ENCODE assay signal across 1 cellular context in the genomic region with DNA sequence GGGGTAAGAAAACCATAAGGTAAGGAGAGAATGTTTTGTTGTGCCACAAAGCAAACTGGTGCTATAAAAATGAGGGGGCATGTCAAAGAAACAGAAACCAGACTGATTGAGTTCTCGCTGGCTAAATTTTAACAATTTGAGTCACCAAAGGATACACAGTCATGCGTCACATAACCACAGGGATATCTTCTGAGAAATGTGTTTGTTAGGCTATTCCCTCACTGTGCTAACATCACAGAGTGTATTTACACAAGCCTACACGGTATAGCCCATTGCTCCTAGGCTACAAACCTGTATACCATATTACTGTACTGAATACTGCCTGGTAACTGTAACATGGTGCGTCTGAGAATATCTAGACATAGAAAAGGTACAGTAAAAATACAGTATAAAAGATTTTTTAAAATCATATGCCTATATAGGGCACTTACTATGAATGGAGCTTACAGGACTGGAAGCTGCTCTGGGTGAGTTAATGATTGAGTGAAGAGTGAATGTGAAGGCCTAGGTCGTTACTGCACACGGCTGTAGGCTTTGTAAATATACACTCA.
TF ChIP-seq lines count a peak whose summit lies in the region.

No MANE protein-coding gene starts in this region.

TF ChIP-seq in K562, 482 proteins besides CTCF, POLR2A, EP300 and RAD21 (continues in another document):
- TF ChIP-seq, protein P1, sequence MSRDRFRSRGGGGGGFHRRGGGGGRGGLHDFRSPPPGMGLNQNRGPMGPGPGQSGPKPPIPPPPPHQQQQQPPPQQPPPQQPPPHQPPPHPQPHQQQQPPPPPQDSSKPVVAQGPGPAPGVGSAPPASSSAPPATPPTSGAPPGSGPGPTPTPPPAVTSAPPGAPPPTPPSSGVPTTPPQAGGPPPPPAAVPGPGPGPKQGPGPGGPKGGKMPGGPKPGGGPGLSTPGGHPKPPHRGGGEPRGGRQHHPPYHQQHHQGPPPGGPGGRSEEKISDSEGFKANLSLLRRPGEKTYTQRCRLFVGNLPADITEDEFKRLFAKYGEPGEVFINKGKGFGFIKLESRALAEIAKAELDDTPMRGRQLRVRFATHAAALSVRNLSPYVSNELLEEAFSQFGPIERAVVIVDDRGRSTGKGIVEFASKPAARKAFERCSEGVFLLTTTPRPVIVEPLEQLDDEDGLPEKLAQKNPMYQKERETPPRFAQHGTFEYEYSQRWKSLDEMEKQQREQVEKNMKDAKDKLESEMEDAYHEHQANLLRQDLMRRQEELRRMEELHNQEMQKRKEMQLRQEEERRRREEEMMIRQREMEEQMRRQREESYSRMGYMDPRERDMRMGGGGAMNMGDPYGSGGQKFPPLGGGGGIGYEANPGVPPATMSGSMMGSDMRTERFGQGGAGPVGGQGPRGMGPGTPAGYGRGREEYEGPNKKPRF (IDR thresholded peaks at IDR 0.05; ENCODE audit: low read depth, low read length): no peak
- TF ChIP-seq, protein P2, sequence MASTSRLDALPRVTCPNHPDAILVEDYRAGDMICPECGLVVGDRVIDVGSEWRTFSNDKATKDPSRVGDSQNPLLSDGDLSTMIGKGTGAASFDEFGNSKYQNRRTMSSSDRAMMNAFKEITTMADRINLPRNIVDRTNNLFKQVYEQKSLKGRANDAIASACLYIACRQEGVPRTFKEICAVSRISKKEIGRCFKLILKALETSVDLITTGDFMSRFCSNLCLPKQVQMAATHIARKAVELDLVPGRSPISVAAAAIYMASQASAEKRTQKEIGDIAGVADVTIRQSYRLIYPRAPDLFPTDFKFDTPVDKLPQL (IDR thresholded peaks at IDR 0.05; ENCODE audit: extremely low read depth, insufficient read length): no peak
- TF ChIP-seq, protein P3, sequence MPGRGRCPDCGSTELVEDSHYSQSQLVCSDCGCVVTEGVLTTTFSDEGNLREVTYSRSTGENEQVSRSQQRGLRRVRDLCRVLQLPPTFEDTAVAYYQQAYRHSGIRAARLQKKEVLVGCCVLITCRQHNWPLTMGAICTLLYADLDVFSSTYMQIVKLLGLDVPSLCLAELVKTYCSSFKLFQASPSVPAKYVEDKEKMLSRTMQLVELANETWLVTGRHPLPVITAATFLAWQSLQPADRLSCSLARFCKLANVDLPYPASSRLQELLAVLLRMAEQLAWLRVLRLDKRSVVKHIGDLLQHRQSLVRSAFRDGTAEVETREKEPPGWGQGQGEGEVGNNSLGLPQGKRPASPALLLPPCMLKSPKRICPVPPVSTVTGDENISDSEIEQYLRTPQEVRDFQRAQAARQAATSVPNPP (IDR thresholded peaks at IDR 0.05; ENCODE audit: borderline replicate concordance, insufficient read depth, insufficient read length): no peak
- TF ChIP-seq ZNF175 (CRISPR knock-in tag; IDR thresholded peaks at IDR 0.05; ENCODE audit: low read depth) (no peak), ZNF764 (CRISPR knock-in tag; IDR thresholded peaks at IDR 0.05; ENCODE audit: low read depth) (no peak), POLR2H (tag; IDR thresholded peaks at IDR 0.05; ENCODE audit: low read depth) (no peak), NFRKB (IDR thresholded peaks at IDR 0.05; ENCODE audit: low read depth) (no peak), KDM5B (IDR thresholded peaks at IDR 0.05; ENCODE audit: insufficient replicate concordance, low read depth, low read length) (no peak), EHMT2 (IDR thresholded peaks at IDR 0.05) (no peak), SIN3A (IDR thresholded peaks at IDR 0.05; ENCODE audit: borderline replicate concordance in 2 of 2, control insufficient read depth in 1 of 2, low read depth in 2 of 2, low read length in 2 of 2) (no peak), STAT5A (IDR thresholded peaks at IDR 0.05; ENCODE audit: borderline replicate concordance, low read length) (no peak), SRSF1 (IDR thresholded peaks at IDR 0.05; ENCODE audit: low read depth, low read length) (no peak), ZBTB40 (IDR thresholded peaks at IDR 0.05) (no peak), ZBTB40 (CRISPR knock-in tag; IDR thresholded peaks at IDR 0.05) (no peak), PURB (CRISPR knock-in tag; IDR thresholded peaks at IDR 0.05; ENCODE audit: low read depth) (no peak), HMBOX1 (IDR thresholded peaks at IDR 0.05) (0 out of 2 replicates have a peak, but pooled peaks have one; percentile 25), ETV5 (CRISPR knock-in tag; IDR thresholded peaks at IDR 0.05; ENCODE audit: low read depth) (no peak), POU5F1 (IDR thresholded peaks at IDR 0.05; ENCODE audit: borderline replicate concordance, low read depth, low read length, partially characterized antibody) (no peak), HDAC1 (IDR thresholded peaks at IDR 0.05) (no peak), ARHGAP35 (IDR thresholded peaks at IDR 0.05; ENCODE audit: partially characterized antibody) (no peak), ESRRB (CRISPR knock-in tag; IDR thresholded peaks at IDR 0.05; ENCODE audit: borderline replicate concordance) (no peak), JUND (IDR thresholded peaks at IDR 0.05; ENCODE audit: borderline replicate concordance, low read depth, low read length) (peak; percentile 16; the same call in 1 of the 2 replicates), JUND (tag; IDR thresholded peaks at IDR 0.05; ENCODE audit: borderline replicate concordance, low read depth, low read length) (no peak), ZEB2 (IDR thresholded peaks at IDR 0.05) (no peak), FOXA3 (CRISPR knock-in tag; conservative IDR thresholded peaks at IDR 0.05 in 1 of 2, IDR thresholded peaks at IDR 0.05 in 1 of 2) (peak; percentile 91 to 96), NCOR1 (IDR thresholded peaks at IDR 0.05) (no peak), FUS (optimal IDR thresholded peaks at IDR 0.05; ENCODE audit: low read depth, low read length) (no peak), JUN (IDR thresholded peaks at IDR 0.05; ENCODE audit: borderline replicate concordance, low read depth, low read length) (peak; percentile 26; the same call in 1 of the 2 replicates), JUN (CRISPR knock-in tag; IDR thresholded peaks at IDR 0.05; ENCODE audit: borderline replicate concordance) (no peak), ZNF24 (IDR thresholded peaks at IDR 0.05) (0 out of 2 replicates have a peak, but pooled peaks have one; percentile 23), NRF1 (conservative IDR thresholded peaks at IDR 0.05 in 1 of 2, IDR thresholded peaks at IDR 0.05 in 1 of 2) (peak in 1 of 2 experiments; percentile 28; a peak in 1 of 4 replicates), E2F8 (IDR thresholded peaks at IDR 0.05; ENCODE audit: low read depth, partially characterized antibody) (no peak), SRSF7 (optimal IDR thresholded peaks at IDR 0.05; ENCODE audit: low read depth, low read length) (no peak)
- TF ChIP-seq, protein P4, sequence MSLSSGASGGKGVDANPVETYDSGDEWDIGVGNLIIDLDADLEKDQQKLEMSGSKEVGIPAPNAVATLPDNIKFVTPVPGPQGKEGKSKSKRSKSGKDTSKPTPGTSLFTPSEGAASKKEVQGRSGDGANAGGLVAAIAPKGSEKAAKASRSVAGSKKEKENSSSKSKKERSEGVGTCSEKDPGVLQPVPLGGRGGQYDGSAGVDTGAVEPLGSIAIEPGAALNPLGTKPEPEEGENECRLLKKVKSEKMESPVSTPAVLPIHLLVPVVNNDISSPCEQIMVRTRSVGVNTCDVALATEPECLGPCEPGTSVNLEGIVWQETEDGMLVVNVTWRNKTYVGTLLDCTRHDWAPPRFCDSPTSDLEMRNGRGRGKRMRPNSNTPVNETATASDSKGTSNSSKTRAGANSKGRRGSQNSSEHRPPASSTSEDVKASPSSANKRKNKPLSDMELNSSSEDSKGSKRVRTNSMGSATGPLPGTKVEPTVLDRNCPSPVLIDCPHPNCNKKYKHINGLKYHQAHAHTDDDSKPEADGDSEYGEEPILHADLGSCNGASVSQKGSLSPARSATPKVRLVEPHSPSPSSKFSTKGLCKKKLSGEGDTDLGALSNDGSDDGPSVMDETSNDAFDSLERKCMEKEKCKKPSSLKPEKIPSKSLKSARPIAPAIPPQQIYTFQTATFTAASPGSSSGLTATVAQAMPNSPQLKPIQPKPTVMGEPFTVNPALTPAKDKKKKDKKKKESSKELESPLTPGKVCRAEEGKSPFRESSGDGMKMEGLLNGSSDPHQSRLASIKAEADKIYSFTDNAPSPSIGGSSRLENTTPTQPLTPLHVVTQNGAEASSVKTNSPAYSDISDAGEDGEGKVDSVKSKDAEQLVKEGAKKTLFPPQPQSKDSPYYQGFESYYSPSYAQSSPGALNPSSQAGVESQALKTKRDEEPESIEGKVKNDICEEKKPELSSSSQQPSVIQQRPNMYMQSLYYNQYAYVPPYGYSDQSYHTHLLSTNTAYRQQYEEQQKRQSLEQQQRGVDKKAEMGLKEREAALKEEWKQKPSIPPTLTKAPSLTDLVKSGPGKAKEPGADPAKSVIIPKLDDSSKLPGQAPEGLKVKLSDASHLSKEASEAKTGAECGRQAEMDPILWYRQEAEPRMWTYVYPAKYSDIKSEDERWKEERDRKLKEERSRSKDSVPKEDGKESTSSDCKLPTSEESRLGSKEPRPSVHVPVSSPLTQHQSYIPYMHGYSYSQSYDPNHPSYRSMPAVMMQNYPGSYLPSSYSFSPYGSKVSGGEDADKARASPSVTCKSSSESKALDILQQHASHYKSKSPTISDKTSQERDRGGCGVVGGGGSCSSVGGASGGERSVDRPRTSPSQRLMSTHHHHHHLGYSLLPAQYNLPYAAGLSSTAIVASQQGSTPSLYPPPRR (CRISPR knock-in tag; IDR thresholded peaks at IDR 0.05; ENCODE audit: borderline replicate concordance): no peak
